ENCODE assay signal across 11 cellular contexts in genomic region chr11:114173836-114174235, GRCh38.
DNase-seq lines count a peak whose midpoint lies in the region; ATAC-seq, FAIRE-seq and TF ChIP-seq lines count a peak whose summit lies in the region.
"Had no signal": no experiment of that assay in that cellular context is flagged by ENCODE, and none has a peak within 500 bp of the region (broad histone marks: within the 10 kb centered on the region; RNA-seq: fewer than 3 reads in every experiment).

No MANE protein-coding gene starts in this region.

- H3K9ac ChIP-seq in liver (ENCODE audit: low read depth in 1 of 2, low read length in 2 of 2) (no peak overlapping the region), HepG2 (ENCODE audit: insufficient read depth, low read depth, low read length) (no peak overlapping the region), parathyroid adenoma (no peak overlapping the region)

- TF ChIP-seq POLR2A in HepG2 (IDR thresholded peaks at IDR 0.05; ENCODE audit: insufficient read depth in 1 of 2, low read depth in 2 of 2, low read length in 2 of 2), result no peak
- TF ChIP-seq POLR2A in esophagus muscularis mucosa (IDR thresholded peaks at IDR 0.05; ENCODE audit: low read depth), result no peak

- H3K4me3 ChIP-seq in liver (ENCODE audit: low read depth in 1 of 3, low read length in 3 of 3) (no peak overlapping the region), HepG2 (replicated peaks in 1 of 3; ENCODE audit: insufficient read depth in 1 of 3, low read depth in 2 of 3, low read length in 3 of 3) (no peak overlapping the region), esophagus muscularis mucosa (no peak overlapping the region), parathyroid adenoma (ENCODE audit: low read depth, low read length) (no peak overlapping the region), aorta (ENCODE audit: low read length in 2 of 2) (no peak overlapping the region)

- peaks cover 41 to 94% (median 82%) of the 10 kb centered on the region in 4 donors for H3K4me1 ChIP-seq in liver (ENCODE audit: control insufficient read depth in 4 of 4, insufficient read depth in 4 of 4, low read length in 3 of 4)
- peaks cover 10% of the 10 kb centered on the region for H3K4me1 ChIP-seq in HepG2 (ENCODE audit: insufficient read depth, low read length)
- peaks cover 99 to 100% (median 100%) of the 10 kb centered on the region in 4 donors for H3K4me1 ChIP-seq in esophagus muscularis mucosa
- H3K4me1 ChIP-seq in parathyroid adenoma, result peaks cover 70% of the 10 kb centered on the region
- peaks cover 29 to 31% of the 10 kb centered on the region in 2 donors for H3K4me1 ChIP-seq in aorta (ENCODE audit: control insufficient read depth in 1 of 2, insufficient read depth in 2 of 2, low read length in 2 of 2)

- no peaks in the 10 kb centered on the region for H3K79me2 ChIP-seq in HepG2 (ENCODE audit: insufficient read depth, low read length)
- H3K79me2 ChIP-seq in parathyroid adenoma, result peaks cover 56% of the 10 kb centered on the region

- TF ChIP-seq EP300 in HepG2 (IDR thresholded peaks at IDR 0.05; ENCODE audit: low read depth in 2 of 2, low read length in 2 of 2) (no peak), HepG2 (CRISPR knock-in tag; IDR thresholded peaks at IDR 0.05; ENCODE audit: borderline replicate concordance) (no peak), esophagus muscularis mucosa (IDR thresholded peaks at IDR 0.05) (no peak)

- H3K9me3 ChIP-seq in liver (ENCODE audit: control insufficient read depth in 4 of 4, low read length in 3 of 4), result no peaks in the 10 kb centered on the region
- H3K9me3 ChIP-seq in HepG2 (ENCODE audit: low read length), result no peaks in the 10 kb centered on the region
- H3K9me3 ChIP-seq in esophagus muscularis mucosa, result no peaks in the 10 kb centered on the region
- H3K9me3 ChIP-seq in parathyroid adenoma (ENCODE audit: control insufficient read depth, low read length), result no peaks in the 10 kb centered on the region
- no peaks in the 10 kb centered on the region for H3K9me3 ChIP-seq in aorta (ENCODE audit: control insufficient read depth, low read length)

- no peak for TF ChIP-seq RAD21 in liver (IDR thresholded peaks at IDR 0.05)
- TF ChIP-seq RAD21 in HepG2 (CRISPR knock-in tag; IDR thresholded peaks at IDR 0.05), result no peak

- H3K27me3 ChIP-seq in liver (ENCODE audit: control insufficient read depth in 4 of 4, insufficient read depth in 4 of 4, low read length in 3 of 4), result no peaks in the 10 kb centered on the region
- peaks cover 0 to 22% of the 10 kb centered on the region in 2 experiments; a peak in 2 of 5 replicates for H3K27me3 ChIP-seq in HepG2 (ENCODE audit: control insufficient read depth in 1 of 2, insufficient read depth in 2 of 2, low read length in 2 of 2)
- H3K27me3 ChIP-seq in esophagus muscularis mucosa, result no peaks in the 10 kb centered on the region
- no peaks in the 10 kb centered on the region for H3K27me3 ChIP-seq in parathyroid adenoma (ENCODE audit: control insufficient read depth, insufficient read depth, low read length)
- H3K27me3 ChIP-seq in aorta (ENCODE audit: control insufficient read depth in 1 of 2, insufficient read depth in 2 of 2, low read length in 1 of 2), result no peaks in the 10 kb centered on the region

- POLR2A ChIA-PET in HepG2 (lab: Yijun Ruan, JAX), result no interaction called here

- FAIRE-seq in HepG2 (lab: Jason Lieb, UNC), result no peak
- FAIRE-seq: H54 had no signal

- H3K27ac ChIP-seq in liver (ENCODE audit: low read depth in 1 of 2, low read length in 2 of 2), result peak overlapping the region; percentile 5 to 89
- no peak overlapping the region for H3K27ac ChIP-seq in HepG2 (ENCODE audit: extremely low read length, insufficient read depth, low read length)
- H3K27ac ChIP-seq in esophagus muscularis mucosa (replicated peaks in 1 of 4), result peak overlapping the region; percentile 97 to 100 (median 98)
- peak overlapping the region; percentile 92 for H3K27ac ChIP-seq in parathyroid adenoma
- H3K27ac ChIP-seq in aorta (ENCODE audit: low read depth in 1 of 2, low read length in 2 of 2), result peak overlapping the region; percentile 83 to 88

- ATAC-seq in HepG2 (no peak), aorta (ENCODE audit: low FRiP score) (no peak), HG03342 (IDR thresholded peaks at IDR 0.05; ENCODE audit: unreplicated experiment) (no peak)

- no peak overlapping the region for H3K4me2 ChIP-seq in HepG2 (ENCODE audit: low read depth, low read length)
- H3K4me2 ChIP-seq in parathyroid adenoma (ENCODE audit: low read length), result no peak overlapping the region

- no peaks in the 10 kb centered on the region for H4K20me1 ChIP-seq in HepG2 (ENCODE audit: insufficient read depth, low read length)

- in situ Hi-C loops in HepG2 (cut with HindIII; ENCODE audit: extremely low pct_ligation_motif_present, low pct_unique_long_range_greater_than_20kb), result no loop called here

- H2AFZ ChIP-seq in HepG2 (ENCODE audit: low read length) (no peak overlapping the region), parathyroid adenoma (no peak overlapping the region)

- no peaks in the 10 kb centered on the region for H3K36me3 ChIP-seq in liver (ENCODE audit: control insufficient read depth in 4 of 4, insufficient read depth in 3 of 4, low read depth in 1 of 4, low read length in 3 of 4)
- H3K36me3 ChIP-seq in HepG2 (replicated peaks in 1 of 2; ENCODE audit: control insufficient read depth in 1 of 2, insufficient read depth in 2 of 2, low read length in 2 of 2), result no peaks in the 10 kb centered on the region
- peaks cover 0 to 7% (median under 1%) of the 10 kb centered on the region in 4 donors for H3K36me3 ChIP-seq in esophagus muscularis mucosa
- H3K36me3 ChIP-seq in parathyroid adenoma (ENCODE audit: control insufficient read depth, insufficient read depth, low read length), result no peaks in the 10 kb centered on the region
- H3K36me3 ChIP-seq in aorta (ENCODE audit: control insufficient read depth in 1 of 2, insufficient read depth in 2 of 2, low read length in 1 of 2), result no peaks in the 10 kb centered on the region

- WGBS in liver, result 89% methylated on average over 5 of the region's 5 CpGs
- 43% methylated on average over 5 of the region's 5 CpGs for WGBS in HepG2 (ENCODE audit: low lambda C conversion rate)
- 83% methylated on average over 5 of the region's 5 CpGs for WGBS in esophagus muscularis mucosa
- WGBS in aorta, 2 donors, result 34 to 42% methylated on average over 5 of the region's 5 CpGs

- intact Hi-C loops in HepG2 (cut with micrococcal nuclease; ENCODE audit: unreplicated experiment), result no loop called here
- intact Hi-C loops in esophagus muscularis mucosa (cut with DNase I), result no loop called here
- intact Hi-C loops in aorta (cut with DNase I), result loop anchor here (5.0 kb wide), 2 partner anchors 42 to 112 kb away; no protein-coding TSS in a partner anchor

- CTCF ChIA-PET in HepG2 (lab: Yijun Ruan, JAX; ENCODE audit: low intra/inter-chr PET ratio, low total read pairs), result no interaction called here

- TF ChIP-seq CTCF in liver (IDR thresholded peaks at IDR 0.05; ENCODE audit: low read depth, low read length, missing input control) (no peak), HepG2 (CRISPR knock-in tag; IDR thresholded peaks at IDR 0.05) (no peak), esophagus muscularis mucosa (IDR thresholded peaks at IDR 0.05) (no peak), parathyroid adenoma (IDR thresholded peaks at IDR 0.05) (no peak)

- no TSS peak for BruUV-seq in HepG2 (replicated peaks; lab: Mats Ljungman, UMichigan)

- no peak for DNase-seq in HepG2 (ENCODE audit: low spot score)
- DNase-seq in esophagus muscularis mucosa (ENCODE audit: extremely low spot score), result no peak
- DNase-seq in aorta, result no peak
- DNase-seq in NCI-H2029 (lab: John Stamatoyannopoulos, UW), result no peak
- DNase-seq in SIG-M5 treated with dmso at 0.1 percent for 504 hours (lab: John Stamatoyannopoulos, UW; ENCODE audit: unreplicated experiment), result no peak
- DNase-seq: GDM1, NCI-H2227 treated with DMSO at 0.1 percent for 48 hours had no signal

TF ChIP-seq in liver, 16 proteins besides CTCF, POLR2A, EP300 and RAD21 (continues in another document):
- TF ChIP-seq YY1 (IDR thresholded peaks at IDR 0.05) (no peak), GABPA (IDR thresholded peaks at IDR 0.05 in 1 of 2, conservative IDR thresholded peaks at IDR 0.05 in 1 of 2) (no peak), HNF4G (IDR thresholded peaks at IDR 0.05) (no peak), FOXA1 (IDR thresholded peaks at IDR 0.05) (no peak), NR2F2 (IDR thresholded peaks at IDR 0.05) (no peak), SP1 (IDR thresholded peaks at IDR 0.05) (no peak)

TF ChIP-seq in HepG2, 621 proteins besides CTCF, POLR2A, EP300 and RAD21 (continues in another document):
- TF ChIP-seq SP2 (CRISPR knock-in tag; IDR thresholded peaks at IDR 0.05) (no peak), TOE1 (CRISPR knock-in tag; IDR thresholded peaks at IDR 0.05) (no peak), ZNF124 (CRISPR knock-in tag; IDR thresholded peaks at IDR 0.05) (no peak), SRF (IDR thresholded peaks at IDR 0.05; ENCODE audit: low read depth, low read length) (no peak), CERS6 (CRISPR knock-in tag; IDR thresholded peaks at IDR 0.05) (no peak), MZF1 (CRISPR knock-in tag; IDR thresholded peaks at IDR 0.05; ENCODE audit: borderline replicate concordance) (no peak), FOXA1 (IDR thresholded peaks at IDR 0.05) (no peak), FOXA1 (CRISPR knock-in tag; IDR thresholded peaks at IDR 0.05) (no peak)

Comparison
In these comparisons a context has a peak if more than half of its experiments do, and no peak if none do; other contexts are left out.
1. intact Hi-C loops: an anchor here in aorta (5.0 kb wide); none called in HepG2 and esophagus muscularis mucosa.